Comparison of ENCODE assay signal across 1 cellular context in genomic region chr18:5488044-5488443, GRCh38. TPM values are rescaled to one million over a fixed set of nuclear protein-coding genes. Genes with fewer than 3 reads are reported as not detected.
"Had no signal": no experiment of that assay in that cellular context is flagged by ENCODE, and none has a peak within 500 bp of the region (broad histone marks: within the 10 kb centered on the region; RNA-seq: fewer than 3 reads in every experiment).

No MANE protein-coding gene starts in this region.

RNA-seq across cellular contexts. Expression of gene EPB41L3, which starts 55.8 kb away (rescaled TPM):
- total RNA-seq: activated CD8-positive, alpha-beta memory T cell treated with anti-CD3 and anti-CD28 coated beads for 36 hours had no signal
